Comparison of ENCODE assay signal across 8 cellular contexts in the genomic region with DNA sequence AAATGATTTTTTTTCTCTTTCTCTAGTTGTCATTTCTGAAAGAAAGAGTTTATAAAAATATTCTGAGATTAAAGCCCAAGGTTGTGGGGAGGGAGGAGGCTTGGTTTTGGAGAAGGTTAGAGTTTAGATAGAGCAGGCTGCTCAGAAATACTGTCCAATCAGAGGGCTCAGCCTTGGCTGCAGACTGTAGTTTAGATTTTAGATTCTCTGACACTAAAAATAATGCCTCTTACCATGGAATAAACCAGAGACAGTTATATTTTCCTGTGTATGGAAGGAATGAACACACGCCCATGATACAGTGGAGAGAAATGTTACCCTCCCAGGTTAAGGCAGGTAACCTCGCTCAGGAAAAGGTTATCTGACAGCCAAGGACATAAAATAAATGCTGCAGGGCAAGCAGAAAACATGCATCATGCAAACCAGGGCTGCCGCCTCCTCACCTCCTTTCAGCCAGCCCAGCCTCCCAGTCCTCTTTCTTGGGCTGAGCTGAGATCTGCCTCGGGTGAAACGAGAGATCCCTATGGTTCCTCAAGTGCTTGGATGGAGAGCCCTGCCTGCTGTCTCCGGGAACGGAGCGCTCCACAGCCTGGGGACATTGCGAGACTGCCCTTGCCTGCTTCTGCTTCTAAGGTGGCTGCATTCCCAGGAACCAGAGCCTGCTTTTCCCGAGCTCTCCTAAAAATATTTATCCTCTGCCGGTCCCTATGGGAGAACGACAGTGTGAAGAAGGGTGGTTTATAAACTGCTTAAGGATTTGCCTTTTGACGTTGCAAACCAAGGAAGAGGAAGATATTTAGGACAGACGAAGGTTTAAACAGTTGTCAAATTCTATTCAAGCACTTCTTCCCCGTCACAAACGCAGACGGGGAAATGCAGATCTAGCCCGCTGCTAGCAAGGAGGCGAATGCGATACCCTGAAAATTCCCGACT. TPM values are rescaled to one million over a fixed set of nuclear protein-coding genes. Genes with fewer than 3 reads are reported as not detected.
DNase-seq lines count a peak whose midpoint lies in the region; ATAC-seq, FAIRE-seq and TF ChIP-seq lines count a peak whose summit lies in the region.

No MANE protein-coding gene starts in this region.

- H3K9me3 ChIP-seq in Caco-2 (no peaks in the 10 kb centered on the region), adrenal gland (replicated peaks in 1 of 3) (no peaks in the 10 kb centered on the region), heart right ventricle (no peaks in the 10 kb centered on the region), ovary (no peaks in the 10 kb centered on the region)

- peak overlapping the region; percentile 62 for H3K4me3 ChIP-seq in Caco-2 (ENCODE audit: low read depth, low read length)
- peak overlapping the region; percentile 36 to 75 (median 68) for H3K4me3 ChIP-seq in adrenal gland
- peak overlapping the region; percentile 59 to 99 (median 87) for H3K4me3 ChIP-seq in heart right ventricle
- peak overlapping the region; percentile 84 for H3K4me3 ChIP-seq in ovary

- DNase-seq in Caco-2, result peak; percentile 31 to 47
- peak; percentile 69 to 85 for DNase-seq in NCI-H524 (lab: John Stamatoyannopoulos, UW)
- peak; percentile 37 to 69 (median 54) for DNase-seq in adrenal gland
- peak; percentile 31 to 39 for DNase-seq in heart right ventricle
- DNase-seq in ovary, result peak; percentile 19 to 50 (median 31)
- no peak for DNase-seq in GM12891 (ENCODE audit: insufficient read length, low spot score)

- TF ChIP-seq EP300 in ovary (IDR thresholded peaks at IDR 0.05), result no peak

- H3K4me3 Mint-ChIP-seq in Caco-2 (ENCODE audit: unreplicated experiment), result peak overlapping the region; percentile 96

- FAIRE-seq in GM12891 (lab: Jason Lieb, UNC), result no peak

- peaks cover 22% of the 10 kb centered on the region for H3K4me1 ChIP-seq in Caco-2
- H3K4me1 ChIP-seq in adrenal gland (replicated peaks in 1 of 2), result peaks cover 15 to 39% of the 10 kb centered on the region in 2 donors
- H3K4me1 ChIP-seq in heart right ventricle, result peaks cover 0 to 46% (median 21%) of the 10 kb centered on the region in 9 donors
- H3K4me1 ChIP-seq in ovary (ENCODE audit: insufficient read depth), result peaks cover 3% of the 10 kb centered on the region

- peak; percentile 2 for ATAC-seq in GM21529 (IDR thresholded peaks at IDR 0.05; ENCODE audit: unreplicated experiment)
- ATAC-seq in heart right ventricle, result peak; percentile 44 to 72 (median 58)
- ATAC-seq in HG03571 (IDR thresholded peaks at IDR 0.05; ENCODE audit: unreplicated experiment), result no peak

- TSS peak; percentile 69 for BruUV-seq in Caco-2 (replicated peaks; lab: Mats Ljungman, UMichigan)

- peaks cover 14% of the 10 kb centered on the region for H3K36me3 Mint-ChIP-seq in Caco-2 (ENCODE audit: insufficient read depth, unreplicated experiment)

- no peak for TF ChIP-seq CTCF in Caco-2 (IDR thresholded peaks at IDR 0.05; ENCODE audit: insufficient read depth in 1 of 2, low read depth in 1 of 2, low read length in 1 of 2, severe bottlenecking in 1 of 2, unreplicated experiment in 1 of 2)
- TF ChIP-seq CTCF in adrenal gland (IDR thresholded peaks at IDR 0.05), result no peak
- no peak for TF ChIP-seq CTCF in heart right ventricle (IDR thresholded peaks at IDR 0.05)
- no peak for TF ChIP-seq CTCF in ovary (IDR thresholded peaks at IDR 0.05)

- intact Hi-C loops in Caco-2 (cut with micrococcal nuclease; ENCODE audit: unreplicated experiment), result loop anchor here (1.0 kb wide), 2 partner anchors 9 to 14 kb away; no protein-coding TSS in a partner anchor
- intact Hi-C loops in adrenal gland (cut with DNase I), result no loop called here
- intact Hi-C loops in heart right ventricle (cut with DNase I), result loop anchor here in 7 of 10 donors (1.0 to 5.0 kb wide), 6 partner anchors 33 to 41 kb away; a partner anchor contains a TSS
- intact Hi-C loops in ovary (cut with DNase I), result no loop called here

- peak overlapping the region; percentile 91 for H3K27ac Mint-ChIP-seq in Caco-2 (ENCODE audit: unreplicated experiment)

- POLR2A ChIA-PET in Caco-2 (lab: Charles Lee), result interaction anchor here (0.7 to 2.4 kb wide), 2 partner anchors 12 to 40 kb away, joined by 3 to 17 read pairs; a partner anchor contains a TSS

- TF ChIP-seq POLR2A in adrenal gland (IDR thresholded peaks at IDR 0.05) (peak in 1 of 2 donors; percentile 46), ovary (IDR thresholded peaks at IDR 0.05) (no peak), GM12891 (IDR thresholded peaks at IDR 0.05; ENCODE audit: low read depth, low read length) (no peak)

- H3K27me3 Mint-ChIP-seq in Caco-2 (ENCODE audit: insufficient read depth, unreplicated experiment), result no peaks in the 10 kb centered on the region

- CTCF ChIA-PET in Caco-2 (lab: Charles Lee), result interaction anchor here (0.6 to 3.0 kb wide), 5 partner anchors 14 to 40 kb away, joined by 3 to 15 read pairs (median 10); a partner anchor contains a TSS

- H3K27ac ChIP-seq in adrenal gland, result peak overlapping the region; percentile 66 to 89 (median 85)
- peak overlapping the region; percentile 76 to 96 (median 90) for H3K27ac ChIP-seq in heart right ventricle
- peak overlapping the region; percentile 84 to 87 for H3K27ac ChIP-seq in ovary

- WGBS in adrenal gland, 4 donors, result 1 to 2% (median 1%) methylated on average over 14 to 21 of the region's 21 CpGs
- WGBS in heart right ventricle, 2 donors, result 2% methylated on average over 21 of the region's 21 CpGs
- 0 to 1% (median 1%) methylated on average over 21 of the region's 21 CpGs for WGBS in ovary, 3 donors

- H3K27me3 ChIP-seq in Caco-2 (replicated peaks; ENCODE audit: control insufficient read depth, insufficient read depth, low read length) (no peaks in the 10 kb centered on the region), adrenal gland (no peaks in the 10 kb centered on the region), heart right ventricle (no peaks in the 10 kb centered on the region), ovary (no peaks in the 10 kb centered on the region)

- peaks cover 15% of the 10 kb centered on the region for H3K4me1 Mint-ChIP-seq in Caco-2 (ENCODE audit: low read depth, unreplicated experiment)

- H3K36me3 ChIP-seq in Caco-2 (ENCODE audit: control insufficient read depth, insufficient read depth, low read length) (no peaks in the 10 kb centered on the region), adrenal gland (replicated peaks in 1 of 2) (no peaks in the 10 kb centered on the region), heart right ventricle (no peaks in the 10 kb centered on the region), ovary (no peaks in the 10 kb centered on the region)

- no peaks in the 10 kb centered on the region for H3K9me3 Mint-ChIP-seq in Caco-2 (ENCODE audit: unreplicated experiment)

TF ChIP-seq in GM12891, 5 proteins besides CTCF, POLR2A, EP300 and RAD21:
- TF ChIP-seq PAX5 (IDR thresholded peaks at IDR 0.05; ENCODE audit: insufficient read depth, low read length, severe bottlenecking), result no peak
- TF ChIP-seq POLR2AphosphoS5 (IDR thresholded peaks at IDR 0.05; ENCODE audit: low read depth, low read length), result no peak
- no peak for TF ChIP-seq SPI1 (IDR thresholded peaks at IDR 0.05; ENCODE audit: low read depth, low read length)
- no peak for TF ChIP-seq POU2F2 (IDR thresholded peaks at IDR 0.05; ENCODE audit: low read depth, low read length)
- TF ChIP-seq TAF1 (IDR thresholded peaks at IDR 0.05; ENCODE audit: low read depth, low read length), result no peak

RNA-seq across cellular contexts. Expression of a gene that starts 0.8 kb away (rescaled TPM):
- 10.1 and 15.7 TPM in 2 replicates for total RNA-seq in Caco-2 (2022)
- 10 to 100 TPM; 24.2 to 55.3 (median 40.6) TPM for total RNA-seq in adrenal gland
- 10 to 100 TPM in 1 of 3 donors, 1 to 10 TPM in 2; 5.8 to 38.5 (median 6.4) TPM for polyA plus RNA-seq in adrenal gland
- 10 to 100 TPM; 40.8 to 66.4 (median 51.8) TPM for total RNA-seq in heart right ventricle
- polyA plus RNA-seq in heart right ventricle, result 10 to 100 TPM in 1 of 2 donors, 1 to 10 TPM in 1; 8.7 to 12.7 TPM
- total RNA-seq in ovary, result 1 to 10 TPM; 3.5 to 6.9 (median 4.5) TPM
- polyA plus RNA-seq in ovary, result 10 to 100 TPM in 1 of 2 donors, 1 to 10 TPM in 1; 1.4 to 15.8 TPM
- polyA plus RNA-seq in GM12891 (2012; ENCODE audit: low read depth, missing spikeins), result 1.8 TPM

RNA-seq across cellular contexts. Expression of a gene that starts 40.5 kb away (rescaled TPM):
- total RNA-seq in Caco-2 (2022) (66.6 and 68.0 TPM in 2 replicates), adrenal gland (10 to 100 TPM in 2 of 8 donors, 1 to 10 TPM in 6; 3.1 to 15.5 (median 6.5) TPM), heart right ventricle (1 to 10 TPM; 2.9 to 8.0 (median 5.5) TPM), ovary (10 to 100 TPM in 1 of 7 donors, 1 to 10 TPM in 6; 1.5 to 11.7 (median 2.2) TPM)
- polyA plus RNA-seq in adrenal gland (1 to 10 TPM; 1.4 to 6.9 (median 1.6) TPM), heart right ventricle (1 to 10 TPM; 2.0 to 2.2 TPM), ovary (1 to 10 TPM; 1.7 to 4.0 TPM)
- 9.2 TPM for polyA plus RNA-seq in GM12891 (2012; ENCODE audit: low read depth, missing spikeins)

Comparison
In these comparisons a context has a peak if more than half of its experiments do, and no peak if none do; other contexts are left out.
1. intact Hi-C loops: an anchor here in Caco-2 (1.0 kb wide) and heart right ventricle (1.0 to 5.0 kb wide); none called in adrenal gland and ovary.